In genomic region chr6:127564761-127565160, GRCh38 we compare ENCODE assay signal across 19 cellular contexts. TPM values are rescaled to one million over a fixed set of nuclear protein-coding genes. Genes with fewer than 3 reads are reported as not detected.
DNase-seq lines count a peak whose midpoint lies in the region; TF ChIP-seq lines count a peak whose summit lies in the region.
"Had no signal": no experiment of that assay in that cellular context is flagged by ENCODE, and none has a peak within 500 bp of the region (broad histone marks: within the 10 kb centered on the region; RNA-seq: fewer than 3 reads in every experiment).

No MANE protein-coding gene starts in this region.

- 0 out of 2 replicates have a peak overlapping the region, but pooled peaks have one; percentile 28 for H2AFZ ChIP-seq in PC-9

- intact Hi-C loops in PC-9 (cut with micrococcal nuclease; ENCODE audit: unreplicated experiment) (no loop called here), colonic mucosa (cut with DNase I) (no loop called here), cardiac septum (cut with DNase I) (no loop called here)

- no peak overlapping the region for H3K27ac ChIP-seq in PC-9
- H3K27ac ChIP-seq in colonic mucosa, result no peak overlapping the region
- H3K27ac ChIP-seq: 22Rv1, A549, BLaER1 had no signal

- TF ChIP-seq CTCF in PC-9 (conservative IDR thresholded peaks at IDR 0.05), result no peak
- TF ChIP-seq CTCF in fibroblast of villous mesenchyme (IDR thresholded peaks at IDR 0.05; ENCODE audit: insufficient read depth, low read depth, low read length), result no peak
- TF ChIP-seq CTCF in colonic mucosa (IDR thresholded peaks at IDR 0.05), result no peak

- H3K9me3 ChIP-seq in PC-9 (ENCODE audit: insufficient read depth, low read depth) (peaks cover 3% of the 10 kb centered on the region; the same call in 1 of the 2 replicates), colonic mucosa (no peaks in the 10 kb centered on the region)
- H3K9me3 ChIP-seq: A549, BLaER1 had no signal

- POLR2A ChIA-PET in PC-9 (lab: Charles Lee; ENCODE audit: unreplicated experiment), result no interaction called here

- no peaks in the 10 kb centered on the region for H3K9me2 ChIP-seq in PC-9 (ENCODE audit: insufficient read depth)

- H3K4me1 ChIP-seq in PC-9 (replicated peaks; ENCODE audit: insufficient read depth), result peaks cover 6% of the 10 kb centered on the region; the same call in 1 of the 2 replicates
- H3K4me1 ChIP-seq in colonic mucosa, result no peaks in the 10 kb centered on the region
- H3K4me1 ChIP-seq: A549, BLaER1 had no signal

- H4K20me1 ChIP-seq in PC-9 (ENCODE audit: insufficient read depth), result no peaks in the 10 kb centered on the region
- H4K20me1 ChIP-seq: BLaER1 had no signal

- no peaks in the 10 kb centered on the region for H3K79me2 ChIP-seq in PC-9 (ENCODE audit: low read depth)

- DNase-seq in NCI-H2171 treated with DMSO at 0.1 percent for 48 hours (lab: John Stamatoyannopoulos, UW) (peak; percentile 18), NCI-H2171 (lab: John Stamatoyannopoulos, UW) (no peak), PC-9 (no peak), fibroblast of villous mesenchyme (ENCODE audit: low read depth) (peak; percentile 35), NCI-H2029 (lab: John Stamatoyannopoulos, UW) (no peak), colonic mucosa (no peak), cardiac septum (ENCODE audit: low spot score) (no peak)
- DNase-seq: Calu3; CD8-positive, alpha-beta T cell; DMS79 treated with DMSO at 0.1 percent for 48 hours; GF-D8; H9; IMR-90; KBM-7 had no signal

- H3K36me3 ChIP-seq in PC-9 (ENCODE audit: low read depth), result no peaks in the 10 kb centered on the region
- H3K36me3 ChIP-seq in colonic mucosa, result no peaks in the 10 kb centered on the region
- H3K36me3 ChIP-seq: BLaER1 had no signal

- no peak overlapping the region for H3K9ac ChIP-seq in colonic mucosa (ENCODE audit: low read depth in 2 of 2, low read length in 2 of 2)
- H3K9ac ChIP-seq: BLaER1 had no signal

- peaks cover 6% of the 10 kb centered on the region; the same call in 1 of the 2 replicates for H3F3A ChIP-seq in PC-9 (ENCODE audit: insufficient read depth, low read depth)

- no peak overlapping the region for H3K4me2 ChIP-seq in PC-9
- H3K4me2 ChIP-seq: A549, BLaER1 had no signal

- BruUV-seq in PC-9 (replicated peaks; lab: Mats Ljungman, UMichigan), result no TSS peak

- H3K4me3 ChIP-seq in PC-9 (no peak overlapping the region), fibroblast of villous mesenchyme (ENCODE audit: low read depth, low read length) (no peak overlapping the region), colonic mucosa (no peak overlapping the region)
- H3K4me3 ChIP-seq: A549, BLaER1 had no signal

- CTCF ChIA-PET in PC-9 (lab: Charles Lee), result interaction anchor here (0.7 kb wide), 1 partner anchor 20 kb away, joined by 3 read pairs; no protein-coding TSS in a partner anchor

- H3K27me3 ChIP-seq in PC-9 (ENCODE audit: insufficient read depth, low read depth), result no peaks in the 10 kb centered on the region
- no peaks in the 10 kb centered on the region for H3K27me3 ChIP-seq in colonic mucosa
- H3K27me3 ChIP-seq: BLaER1 had no signal

RNA-seq across cellular contexts. Expression of gene C6orf58, which starts 12.2 kb away (rescaled TPM):
- total RNA-seq in PC-9 (2021) (not detected in 2 replicates), fibroblast of villous mesenchyme (not detected in 2 replicates), colonic mucosa (not detected), cardiac septum (not detected)
- total RNA-seq: CD8-positive, alpha-beta T cell; H1; H9; HT-29; IMR-90 had no signal

Comparison
In these comparisons a context has a peak if more than half of its experiments do, and no peak if none do; other contexts are left out.
1. DNase-seq: peak in NCI-H2171 treated with DMSO at 0.1 percent for 48 hours (single experiment) and fibroblast of villous mesenchyme (single experiment); none in NCI-H2171 (single experiment), PC-9 (0 of 2), NCI-H2029 (single experiment), colonic mucosa (single experiment) and cardiac septum (single experiment).